28 cellular contexts compared by ENCODE assay signal in the genomic region with DNA sequence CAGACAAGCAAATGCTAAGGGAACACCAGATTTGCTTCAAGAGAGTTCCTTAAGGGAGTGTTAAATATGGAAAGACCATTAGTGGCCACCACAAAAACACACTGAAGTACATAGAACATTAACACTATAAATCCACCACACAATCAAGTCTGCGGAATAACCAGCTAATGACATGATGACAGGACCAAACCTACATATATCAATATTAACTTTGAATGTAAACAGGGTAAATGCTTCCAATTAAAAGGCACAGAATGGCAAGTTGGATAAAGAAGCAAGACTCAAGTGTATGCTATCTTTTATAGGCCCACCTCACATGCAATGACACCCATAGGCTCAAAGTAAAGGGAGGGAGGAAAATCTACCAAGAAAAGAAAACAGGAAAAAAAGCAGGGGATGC.
"Had no signal": no experiment of that assay in that cellular context is flagged by ENCODE, and none has a peak within 500 bp of the region (broad histone marks: within the 10 kb centered on the region; RNA-seq: fewer than 3 reads in every experiment).

No MANE protein-coding gene starts in this region.

- DNase-seq: stimulated activated CD4-positive, alpha-beta T cell treated with anti-CD3 and anti-CD28 coated beads, Interleukin-2, amount 100 ng/mL, for 48 hours; stimulated activated CD4-positive, alpha-beta T cell treated with anti-CD3 and anti-CD28 coated beads, Interleukin-4, amount 100 ng/mL, for 1 hour; stimulated activated CD4-positive, alpha-beta T cell treated with anti-CD3 and anti-CD28 coated beads, Interleukin-4, amount 100 ng/mL, for 24 hours; stimulated activated CD4-positive, alpha-beta T cell treated with anti-CD3 and anti-CD28 coated beads, Interleukin-4, amount 100 ng/mL, for 4 hours; stimulated activated CD8-positive, alpha-beta memory T cell treated with anti-CD3 and anti-CD28 coated beads, Interleukin-4, amount 100 ng/mL, for 48 hours; stimulated activated naive B cell treated with anti-CD40 and anti-IgM and Interleukin-4, amounts not matched to agents 10 μg/mL and 1 μg/mL and 100 μg/mL, for 72 hours; stimulated activated naive CD4-positive, alpha-beta T cell; stimulated activated naive CD4-positive, alpha-beta T cell treated with Interleukin-2 at 50 U/mL for 16 hours; stimulated activated naive CD8-positive, alpha-beta T cell treated with anti-CD3 and anti-CD28 coated beads, Interleukin-15, amount 100 ng/mL, for 72 hours; stimulated activated naive CD8-positive, alpha-beta T cell treated with anti-CD3 and anti-CD28 coated beads, Interleukin-15, Interleukin-2, amounts not matched to agents 100 U/mL and 50 U/mL, for 24 hours; stomach; substantia nigra; testis; thyroid gland; tibial artery; transverse colon; trophoblast cell; upper lobe of left lung; upper lobe of right lung; uterus had no signal

- H3K36me3 Mint-ChIP-seq: stimulated activated effector memory CD8-positive, alpha-beta T cell treated with anti-CD3 and anti-CD28 coated beads, Interleukin-12 subunit alpha, Interleukin-12 subunit beta, amount 100 ng/mL, for 72 hours; stimulated activated memory B cell treated with anti-CD40 and anti-IgM and Interleukin-4, amounts not matched to agents 10 μg/mL and 1 μg/mL and 100 μg/mL, for 72 hours; stimulated activated naive B cell treated with anti-CD40 and anti-IgM and Interleukin-4, amounts not matched to agents 10 μg/mL and 1 μg/mL and 100 μg/mL, for 72 hours; type B pancreatic cell had no signal

- H3K4me3 Mint-ChIP-seq: stimulated activated effector memory CD8-positive, alpha-beta T cell treated with anti-CD3 and anti-CD28 coated beads, Interleukin-12 subunit alpha, Interleukin-12 subunit beta, amount 100 ng/mL, for 72 hours; stimulated activated memory B cell treated with anti-CD40 and anti-IgM and Interleukin-4, amounts not matched to agents 10 μg/mL and 1 μg/mL and 100 μg/mL, for 72 hours; stimulated activated naive B cell treated with anti-CD40 and anti-IgM and Interleukin-4, amounts not matched to agents 10 μg/mL and 1 μg/mL and 100 μg/mL, for 72 hours; stimulated activated naive CD8-positive, alpha-beta T cell treated with anti-CD3 and anti-CD28 coated beads, Interleukin-15, amount 100 ng/mL, for 72 hours; stimulated activated naive CD8-positive, alpha-beta T cell treated with anti-CD3 and anti-CD28 coated beads, Interleukin-15, Interleukin-2, amounts not matched to agents 100 ng/mL and 50 ng/mL, for 24 hours; type B pancreatic cell had no signal

- H3K36me3 ChIP-seq: stomach, suprapubic skin, thoracic aorta, thyroid gland, tibial artery, tibial nerve, transverse colon, upper lobe of left lung, upper lobe of right lung, uterus, vagina had no signal

- H3K27ac ChIP-seq: stomach, suprapubic skin, testis, thoracic aorta, thyroid gland, tibial artery, tibial nerve, transverse colon, upper lobe of left lung, upper lobe of right lung, uterus, vagina had no signal

- ATAC-seq: stimulated activated effector memory CD8-positive, alpha-beta T cell treated with anti-CD3 and anti-CD28 coated beads, Interleukin-12 subunit alpha, Interleukin-12 subunit beta, amount 100 ng/mL, for 72 hours; stimulated activated memory B cell treated with anti-CD40 and anti-IgM and Interleukin-4, amounts not matched to agents 10 μg/mL and 1 μg/mL and 100 μg/mL, for 72 hours; stimulated activated naive B cell treated with anti-CD40 and anti-IgM and Interleukin-4, amounts not matched to agents 10 μg/mL and 1 μg/mL and 100 μg/mL, for 72 hours; stimulated activated naive CD8-positive, alpha-beta T cell treated with anti-CD3 and anti-CD28 coated beads, Interleukin-15, amount 100 ng/mL, for 72 hours; stimulated activated naive CD8-positive, alpha-beta T cell treated with anti-CD3 and anti-CD28 coated beads, Interleukin-15, Interleukin-2, amounts not matched to agents 100 U/mL and 50 U/mL, for 24 hours; upper lobe of right lung had no signal

- H3K27me3 Mint-ChIP-seq: stimulated activated naive CD8-positive, alpha-beta T cell treated with anti-CD3 and anti-CD28 coated beads, Interleukin-15, amount 100 ng/mL, for 72 hours; stimulated activated naive CD8-positive, alpha-beta T cell treated with anti-CD3 and anti-CD28 coated beads, Interleukin-15, Interleukin-2, amounts not matched to agents 100 ng/mL and 50 ng/mL, for 24 hours had no signal

- H3K4me1 ChIP-seq: testis, upper lobe of right lung, uterus had no signal

- H3K9me3 ChIP-seq: stomach, suprapubic skin, testis, thoracic aorta, thyroid gland, tibial artery, tibial nerve, transverse colon, upper lobe of left lung, upper lobe of right lung, uterus, vagina had no signal

- H3K27ac Mint-ChIP-seq: stimulated activated effector memory CD8-positive, alpha-beta T cell treated with anti-CD3 and anti-CD28 coated beads, Interleukin-12 subunit alpha, Interleukin-12 subunit beta, amount 100 ng/mL, for 72 hours; stimulated activated memory B cell treated with anti-CD40 and anti-IgM and Interleukin-4, amounts not matched to agents 10 μg/mL and 1 μg/mL and 100 μg/mL, for 72 hours; stimulated activated naive B cell treated with anti-CD40 and anti-IgM and Interleukin-4, amounts not matched to agents 10 μg/mL and 1 μg/mL and 100 μg/mL, for 72 hours; stimulated activated naive CD8-positive, alpha-beta T cell treated with anti-CD3 and anti-CD28 coated beads, Interleukin-15, amount 100 ng/mL, for 72 hours; stimulated activated naive CD8-positive, alpha-beta T cell treated with anti-CD3 and anti-CD28 coated beads, Interleukin-15, Interleukin-2, amounts not matched to agents 100 ng/mL and 50 ng/mL, for 24 hours; type B pancreatic cell had no signal

- H3K4me3 ChIP-seq: stomach, suprapubic skin, testis, thoracic aorta, thyroid gland, tibial artery, tibial nerve, transverse colon, upper lobe of left lung, upper lobe of right lung, uterus, vagina had no signal
